Comparison of ENCODE assay signal across 8 cellular contexts in genomic region chrX:49291615-49292337, GRCh38. TPM values are rescaled to one million over a fixed set of nuclear protein-coding genes. Genes with fewer than 3 reads are reported as not detected.
DNase-seq lines count a peak whose midpoint lies in the region; ATAC-seq and TF ChIP-seq lines count a peak whose summit lies in the region.

No MANE protein-coding gene starts in this region.

- no peaks in the 10 kb centered on the region for H3K9me3 ChIP-seq in MG63
- H3K9me3 ChIP-seq in mammary epithelial cell (replicated peaks; ENCODE audit: insufficient read depth, low read length): peaks cover 3% of the 10 kb centered on the region

- H3K4me1 ChIP-seq in mammary epithelial cell (ENCODE audit: insufficient read depth, low read length): no peaks in the 10 kb centered on the region

- no peaks in the 10 kb centered on the region for H4K20me1 ChIP-seq in mammary epithelial cell (ENCODE audit: insufficient read depth, low read length)

- H3K79me2 ChIP-seq in mammary epithelial cell (ENCODE audit: insufficient read depth, low read length): no peaks in the 10 kb centered on the region

- no peak overlapping the region for H2AFZ ChIP-seq in mammary epithelial cell (ENCODE audit: low read depth, low read length)

- peak; percentile 57 for TF ChIP-seq CTCF in VCaP (conservative IDR thresholded peaks at IDR 0.05)
- peak; percentile 45 to 65 for TF ChIP-seq CTCF in mammary epithelial cell (conservative IDR thresholded peaks at IDR 0.05 in 1 of 2, IDR thresholded peaks at IDR 0.05 in 1 of 2; ENCODE audit: extremely low read depth in 1 of 2, insufficient read depth in 1 of 2, low read depth in 1 of 2, low read length in 2 of 2)

- WGBS in mammary epithelial cell (ENCODE audit: low coverage, missing lambda C conversion rate): 28% methylated on average over 10 of the region's 11 CpGs

- DNase-seq in Right ventricle myocardium inferior (ENCODE audit: missing footprints) (no peak), cardiac septum (ENCODE audit: low spot score) (no peak), MG63 (peak; percentile 17), mammary epithelial cell (peak; percentile 20), left kidney (ENCODE audit: low read depth, low spot score) (peak; percentile 79), NCI-H510A (lab: John Stamatoyannopoulos, UW) (no peak)
- DNase-seq in stimulated activated CD4-positive, alpha-beta T cell treated with anti-CD3 and anti-CD28 coated beads, TNF-alpha, amount 100 ng/mL, for 48 hours (ENCODE audit: low read depth in 3 of 3): peak; percentile 44 to 77 (median 52)

- CTCF ChIA-PET in mammary epithelial cell (lab: Charles Lee; ENCODE audit: low non-redundant PET): interaction anchor here (0.6 kb wide), 1 partner anchor 464 kb away, joined by 4 read pairs; no protein-coding TSS in a partner anchor

- H3K27ac ChIP-seq in VCaP (no peak overlapping the region), mammary epithelial cell (ENCODE audit: insufficient read depth, low read depth, low read length) (no peak overlapping the region)

- in situ Hi-C loops in mammary epithelial cell (cut with MboI; ENCODE audit: low sequenced_read_pairs in 2 of 2): no loop called here

- H3K4me2 ChIP-seq in mammary epithelial cell (ENCODE audit: insufficient read depth, low read depth, low read length): no peak overlapping the region

- dilution Hi-C loops in mammary epithelial cell (cut with HindIII; ENCODE audit: low sequenced_read_pairs): no loop called here

- H3K27me3 ChIP-seq in MG63 (no peaks in the 10 kb centered on the region), mammary epithelial cell (ENCODE audit: insufficient read depth, low read length) (no peaks in the 10 kb centered on the region)

- intact Hi-C loops in Right ventricle myocardium inferior (cut with DNase I): no loop called here
- intact Hi-C loops in cardiac septum (cut with DNase I): no loop called here
- intact Hi-C loops in mammary epithelial cell (cut with micrococcal nuclease): loop anchor here (1.0 kb wide), 2 partner anchors 463 to 547 kb away; no protein-coding TSS in a partner anchor

- BruUV-seq in mammary epithelial cell (replicated peaks; lab: Mats Ljungman, UMichigan): no TSS peak

- H3K36me3 ChIP-seq in MG63: no peaks in the 10 kb centered on the region
- H3K36me3 ChIP-seq in mammary epithelial cell (ENCODE audit: insufficient read depth, low read length): no peaks in the 10 kb centered on the region

- H3K4me3 ChIP-seq in MG63: no peak overlapping the region
- no peak overlapping the region for H3K4me3 ChIP-seq in mammary epithelial cell (replicated peaks in 1 of 3; ENCODE audit: insufficient read depth in 1 of 3, low read depth in 2 of 3, low read length in 3 of 3)

- no peak overlapping the region for H3K9ac ChIP-seq in mammary epithelial cell (ENCODE audit: insufficient read depth, low read length)

- peak; percentile 57 for ATAC-seq in Right ventricle myocardium inferior

RNA-seq across cellular contexts. Expression of gene GAGE10, which starts 11.7 kb away (rescaled TPM):
- total RNA-seq in Right ventricle myocardium inferior (not detected), cardiac septum (not detected), mammary epithelial cell (not detected)
- total RNA-seq in MG63 (2014; rRNA removed; shearing (Covaris generic); ENCODE audit: low replicate concordance): not detected in 2 replicates
- not detected for polyA plus RNA-seq in mammary epithelial cell
- polyA minus RNA-seq in mammary epithelial cell: not detected

RNA-seq across cellular contexts. Expression of gene PPP1R3F, which starts 22.2 kb away (rescaled TPM):
- total RNA-seq in Right ventricle myocardium inferior (19.5 TPM), cardiac septum (23.4 TPM), mammary epithelial cell (1 to 10 TPM; 2.1 to 2.8 TPM)
- 3.2 and 7.6 TPM in 2 replicates for total RNA-seq in MG63 (2014; rRNA removed; shearing (Covaris generic); ENCODE audit: low replicate concordance)
- polyA plus RNA-seq in mammary epithelial cell: 0.59 TPM
- not detected for polyA minus RNA-seq in mammary epithelial cell

RNA-seq across cellular contexts. Expression of gene FOXP3, which starts 27.3 kb away (rescaled TPM):
- total RNA-seq in Right ventricle myocardium inferior (not detected), cardiac septum (0.11 TPM), mammary epithelial cell (under 1 TPM; 0.56 to 0.67 TPM)
- total RNA-seq in MG63 (2014; rRNA removed; shearing (Covaris generic); ENCODE audit: low replicate concordance): not detected in 2 replicates
- polyA plus RNA-seq in mammary epithelial cell: 0.20 TPM
- not detected for polyA minus RNA-seq in mammary epithelial cell

RNA-seq across cellular contexts. Expression of gene GAGE12J, which starts 30.1 kb away (rescaled TPM):
- total RNA-seq in Right ventricle myocardium inferior (not detected), cardiac septum (not detected), mammary epithelial cell (not detected)
- not detected in 2 replicates for total RNA-seq in MG63 (2014; rRNA removed; shearing (Covaris generic); ENCODE audit: low replicate concordance)
- polyA plus RNA-seq in mammary epithelial cell: not detected
- polyA minus RNA-seq in mammary epithelial cell: not detected

RNA-seq across cellular contexts. Expression of gene GAGE13, which starts 39.6 kb away (rescaled TPM):
- not detected for total RNA-seq in Right ventricle myocardium inferior
- not detected for total RNA-seq in cardiac septum
- not detected in 2 replicates for total RNA-seq in MG63 (2014; rRNA removed; shearing (Covaris generic); ENCODE audit: low replicate concordance)
- total RNA-seq in mammary epithelial cell: not detected
- polyA plus RNA-seq in mammary epithelial cell: not detected
- not detected for polyA minus RNA-seq in mammary epithelial cell

Comparison
In these comparisons a context has a peak if more than half of its experiments do, and no peak if none do; other contexts are left out.
1. DNase-seq: peak in MG63 (single experiment), mammary epithelial cell (single experiment), left kidney (single experiment) and stimulated activated CD4-positive, alpha-beta T cell treated with anti-CD3 and anti-CD28 coated beads, TNF-alpha, amount 100 ng/mL, for 48 hours (3 of 3); none in Right ventricle myocardium inferior (single experiment), cardiac septum (single experiment) and NCI-H510A (single experiment).